Comparison of ENCODE assay signal across 10 cellular contexts in the genomic region with DNA sequence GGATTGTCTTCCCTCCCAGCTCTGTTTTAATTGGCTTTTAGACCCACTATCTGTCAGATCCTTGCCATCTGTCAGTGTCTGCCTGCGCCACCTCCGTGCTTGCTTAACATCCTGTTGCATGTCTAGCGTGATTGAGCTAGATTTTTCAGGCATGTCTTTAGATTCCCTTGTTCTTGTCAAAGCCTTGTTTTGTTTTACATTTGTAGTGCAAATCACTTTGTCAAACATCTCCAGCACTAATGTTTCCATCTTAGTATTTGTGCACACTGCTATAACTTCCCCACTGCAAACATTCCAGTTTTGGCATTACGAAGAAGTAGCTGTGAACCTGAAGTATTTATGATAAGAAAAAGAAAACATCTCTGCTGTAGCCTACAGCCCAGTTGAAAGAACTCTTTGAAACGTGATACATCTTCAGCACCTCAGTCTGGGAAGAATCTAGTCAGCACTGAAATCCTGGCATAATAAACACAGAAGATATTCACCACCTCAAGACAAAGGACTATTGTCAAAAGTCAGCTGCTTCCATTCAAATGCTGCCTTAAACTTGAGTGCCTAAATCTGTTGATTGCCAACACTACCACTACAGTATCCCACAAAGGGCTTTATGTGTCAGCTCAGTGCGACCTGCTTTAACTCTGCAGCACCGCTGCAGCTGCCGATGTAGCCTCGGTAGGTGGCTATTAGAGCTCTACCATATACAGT.
DNase-seq lines count a peak whose midpoint lies in the region; ATAC-seq and TF ChIP-seq lines count a peak whose summit lies in the region.
"Had no signal": no experiment of that assay in that cellular context is flagged by ENCODE, and none has a peak within 500 bp of the region (broad histone marks: within the 10 kb centered on the region; RNA-seq: fewer than 3 reads in every experiment).

No MANE protein-coding gene starts in this region.

- ATAC-seq in Right ventricle myocardium superior (ENCODE audit: poor library complexity) (peak; percentile 61), GM21515 (IDR thresholded peaks at IDR 0.05; ENCODE audit: unreplicated experiment) (no peak)

- intact Hi-C loops in Right ventricle myocardium superior (cut with DNase I), result loop anchor here (10.0 kb wide), 1 partner anchor 108 kb away; a partner anchor contains a TSS
- intact Hi-C loops in cardiac septum (cut with DNase I), result loop anchor here (5.0 kb wide), 1 partner anchor 106 kb away; a partner anchor contains a TSS

- POLR2A ChIA-PET in RWPE1 (lab: Yijun Ruan, JAX; ENCODE audit: low non-redundant PET), result no interaction called here

- H3K4me3 ChIP-seq in astrocyte of the spinal cord (ENCODE audit: low read depth, low read length), result no peak overlapping the region
- H3K4me3 ChIP-seq: BLaER1 treated with 17β-estradiol and CSF1 and Interleukin-3, amounts not matched to agents 10 nM and 100 nM had no signal

- H3K27ac ChIP-seq in RWPE1, result no peak overlapping the region
- H3K27ac ChIP-seq: BLaER1 treated with 17β-estradiol and CSF1 and Interleukin-3, amounts not matched to agents 10 nM and 100 nM had no signal

- CTCF ChIA-PET in RWPE1 (lab: Yijun Ruan, JAX), result no interaction called here

- TF ChIP-seq CTCF in astrocyte of the spinal cord (IDR thresholded peaks at IDR 0.05; ENCODE audit: low read depth, low read length) (no peak), RWPE1 (conservative IDR thresholded peaks at IDR 0.05; ENCODE audit: low read depth) (no peak)

- DNase-seq in Right ventricle myocardium superior (peak; percentile 61), cardiac septum (ENCODE audit: low spot score) (no peak), astrocyte of the spinal cord (ENCODE audit: low read depth, low spot score) (peak; percentile 64), iris pigment epithelial cell (ENCODE audit: low read depth) (peak; percentile 87), RWPE1 (ENCODE audit: low spot score) (no peak), mucosa of gallbladder (ENCODE audit: low spot score) (no peak)
- no peak for DNase-seq in stimulated activated CD4-positive, alpha-beta T cell treated with anti-CD3 and anti-CD28 coated beads, Interleukin-12 subunit alpha, Interleukin-12 subunit beta, amount 100 ng/mL, for 4 hours
- DNase-seq: mesendoderm had no signal

- in situ Hi-C loops in astrocyte of the spinal cord (cut with HindIII; ENCODE audit: low sequenced_read_pairs), result no loop called here

Comparison
In these comparisons a context has a peak if more than half of its experiments do, and no peak if none do; other contexts are left out.
1. DNase-seq: peak in Right ventricle myocardium superior (single experiment), astrocyte of the spinal cord (single experiment) and iris pigment epithelial cell (single experiment); none in cardiac septum (single experiment), RWPE1 (single experiment), stimulated activated CD4-positive, alpha-beta T cell treated with anti-CD3 and anti-CD28 coated beads, Interleukin-12 subunit alpha, Interleukin-12 subunit beta, amount 100 ng/mL, for 4 hours (single experiment) and mucosa of gallbladder (single experiment).